Comparison of ENCODE assay signal across 1 cellular context in the genomic region with DNA sequence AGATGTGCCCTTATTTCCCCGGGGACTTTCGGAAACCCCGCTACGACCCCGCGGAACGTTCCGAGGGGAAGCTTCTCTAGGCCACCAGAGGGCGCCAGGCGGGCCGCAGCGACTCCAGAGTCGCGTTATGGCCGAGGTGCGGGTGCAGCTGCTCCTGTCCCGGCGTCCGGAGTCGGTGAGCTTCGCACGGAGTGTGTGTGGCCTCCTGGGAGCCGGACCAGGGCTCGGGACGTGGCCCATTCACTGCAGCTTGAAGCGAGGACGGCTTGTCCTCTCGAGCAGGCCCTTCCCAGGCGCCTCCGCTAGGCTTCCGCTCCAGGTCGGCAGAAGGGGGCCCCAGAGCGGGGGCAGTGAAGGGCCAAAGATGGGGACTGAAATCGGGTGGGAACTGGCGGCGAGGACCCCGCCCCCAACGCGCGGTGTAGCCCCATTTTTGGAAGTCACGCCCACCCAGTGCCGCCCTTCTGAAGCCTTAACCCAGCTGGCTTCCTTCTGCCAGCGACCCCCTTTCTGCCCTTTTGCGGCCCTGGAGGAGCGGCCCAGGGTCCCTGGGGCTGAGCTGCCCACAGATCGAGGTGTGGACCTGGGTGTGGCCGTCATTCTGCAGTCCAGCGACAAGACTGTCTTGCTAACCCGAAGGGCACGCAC.
TF ChIP-seq lines count a peak whose summit lies in the region.

A gene with protein sequence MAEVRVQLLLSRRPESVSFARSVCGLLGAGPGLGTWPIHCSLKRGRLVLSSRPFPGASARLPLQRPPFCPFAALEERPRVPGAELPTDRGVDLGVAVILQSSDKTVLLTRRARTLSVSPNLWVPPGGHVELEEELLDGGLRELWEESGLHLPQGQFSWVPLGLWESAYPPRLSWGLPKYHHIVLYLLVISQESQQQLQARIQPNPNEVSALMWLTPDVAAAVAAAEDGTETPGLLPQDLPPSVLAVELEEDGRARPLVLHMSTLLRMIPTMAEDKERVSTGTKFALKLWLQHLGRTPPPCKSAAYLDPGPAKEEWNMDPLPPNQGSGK (plus strand): TSS at position 117 of the 648 bp plus-strand sequence. CDS start 11 bp downstream, at position 128.

TF ChIP-seq in K562, 482 proteins besides CTCF, POLR2A, EP300 and RAD21 (continued from another document and continues in another):
- TF ChIP-seq, protein P1, sequence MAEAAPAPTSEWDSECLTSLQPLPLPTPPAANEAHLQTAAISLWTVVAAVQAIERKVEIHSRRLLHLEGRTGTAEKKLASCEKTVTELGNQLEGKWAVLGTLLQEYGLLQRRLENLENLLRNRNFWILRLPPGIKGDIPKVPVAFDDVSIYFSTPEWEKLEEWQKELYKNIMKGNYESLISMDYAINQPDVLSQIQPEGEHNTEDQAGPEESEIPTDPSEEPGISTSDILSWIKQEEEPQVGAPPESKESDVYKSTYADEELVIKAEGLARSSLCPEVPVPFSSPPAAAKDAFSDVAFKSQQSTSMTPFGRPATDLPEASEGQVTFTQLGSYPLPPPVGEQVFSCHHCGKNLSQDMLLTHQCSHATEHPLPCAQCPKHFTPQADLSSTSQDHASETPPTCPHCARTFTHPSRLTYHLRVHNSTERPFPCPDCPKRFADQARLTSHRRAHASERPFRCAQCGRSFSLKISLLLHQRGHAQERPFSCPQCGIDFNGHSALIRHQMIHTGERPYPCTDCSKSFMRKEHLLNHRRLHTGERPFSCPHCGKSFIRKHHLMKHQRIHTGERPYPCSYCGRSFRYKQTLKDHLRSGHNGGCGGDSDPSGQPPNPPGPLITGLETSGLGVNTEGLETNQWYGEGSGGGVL (CRISPR knock-in tag; IDR thresholded peaks at IDR 0.05), result no peak
- TF ChIP-seq STAG1 (CRISPR knock-in tag; IDR thresholded peaks at IDR 0.05; ENCODE audit: borderline replicate concordance), result peak; percentile 69
- TF ChIP-seq ZNF384 (IDR thresholded peaks at IDR 0.05; ENCODE audit: low read depth, low read length), result no peak
- TF ChIP-seq KLF16 (IDR thresholded peaks at IDR 0.05), result 0 out of 2 replicates have a peak, but pooled peaks have one; percentile 28
- TF ChIP-seq ZNF431 (CRISPR knock-in tag; IDR thresholded peaks at IDR 0.05), result peak; percentile 61
- TF ChIP-seq, protein P2, sequence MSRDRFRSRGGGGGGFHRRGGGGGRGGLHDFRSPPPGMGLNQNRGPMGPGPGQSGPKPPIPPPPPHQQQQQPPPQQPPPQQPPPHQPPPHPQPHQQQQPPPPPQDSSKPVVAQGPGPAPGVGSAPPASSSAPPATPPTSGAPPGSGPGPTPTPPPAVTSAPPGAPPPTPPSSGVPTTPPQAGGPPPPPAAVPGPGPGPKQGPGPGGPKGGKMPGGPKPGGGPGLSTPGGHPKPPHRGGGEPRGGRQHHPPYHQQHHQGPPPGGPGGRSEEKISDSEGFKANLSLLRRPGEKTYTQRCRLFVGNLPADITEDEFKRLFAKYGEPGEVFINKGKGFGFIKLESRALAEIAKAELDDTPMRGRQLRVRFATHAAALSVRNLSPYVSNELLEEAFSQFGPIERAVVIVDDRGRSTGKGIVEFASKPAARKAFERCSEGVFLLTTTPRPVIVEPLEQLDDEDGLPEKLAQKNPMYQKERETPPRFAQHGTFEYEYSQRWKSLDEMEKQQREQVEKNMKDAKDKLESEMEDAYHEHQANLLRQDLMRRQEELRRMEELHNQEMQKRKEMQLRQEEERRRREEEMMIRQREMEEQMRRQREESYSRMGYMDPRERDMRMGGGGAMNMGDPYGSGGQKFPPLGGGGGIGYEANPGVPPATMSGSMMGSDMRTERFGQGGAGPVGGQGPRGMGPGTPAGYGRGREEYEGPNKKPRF (IDR thresholded peaks at IDR 0.05; ENCODE audit: low read depth, low read length), result no peak
- TF ChIP-seq, protein P3, sequence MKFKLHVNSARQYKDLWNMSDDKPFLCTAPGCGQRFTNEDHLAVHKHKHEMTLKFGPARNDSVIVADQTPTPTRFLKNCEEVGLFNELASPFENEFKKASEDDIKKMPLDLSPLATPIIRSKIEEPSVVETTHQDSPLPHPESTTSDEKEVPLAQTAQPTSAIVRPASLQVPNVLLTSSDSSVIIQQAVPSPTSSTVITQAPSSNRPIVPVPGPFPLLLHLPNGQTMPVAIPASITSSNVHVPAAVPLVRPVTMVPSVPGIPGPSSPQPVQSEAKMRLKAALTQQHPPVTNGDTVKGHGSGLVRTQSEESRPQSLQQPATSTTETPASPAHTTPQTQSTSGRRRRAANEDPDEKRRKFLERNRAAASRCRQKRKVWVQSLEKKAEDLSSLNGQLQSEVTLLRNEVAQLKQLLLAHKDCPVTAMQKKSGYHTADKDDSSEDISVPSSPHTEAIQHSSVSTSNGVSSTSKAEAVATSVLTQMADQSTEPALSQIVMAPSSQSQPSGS (CRISPR knock-in tag; IDR thresholded peaks at IDR 0.05), result no peak
- TF ChIP-seq HMG20B (CRISPR knock-in tag; IDR thresholded peaks at IDR 0.05), result 0 out of 2 replicates have a peak, but pooled peaks have one; percentile 19
- TF ChIP-seq MAZ (CRISPR knock-in tag; conservative IDR thresholded peaks at IDR 0.05 in 1 of 2, IDR thresholded peaks at IDR 0.05 in 1 of 2), result peak; percentile 55 to 70; a peak in 3 of 4 replicates
- TF ChIP-seq, protein P4, sequence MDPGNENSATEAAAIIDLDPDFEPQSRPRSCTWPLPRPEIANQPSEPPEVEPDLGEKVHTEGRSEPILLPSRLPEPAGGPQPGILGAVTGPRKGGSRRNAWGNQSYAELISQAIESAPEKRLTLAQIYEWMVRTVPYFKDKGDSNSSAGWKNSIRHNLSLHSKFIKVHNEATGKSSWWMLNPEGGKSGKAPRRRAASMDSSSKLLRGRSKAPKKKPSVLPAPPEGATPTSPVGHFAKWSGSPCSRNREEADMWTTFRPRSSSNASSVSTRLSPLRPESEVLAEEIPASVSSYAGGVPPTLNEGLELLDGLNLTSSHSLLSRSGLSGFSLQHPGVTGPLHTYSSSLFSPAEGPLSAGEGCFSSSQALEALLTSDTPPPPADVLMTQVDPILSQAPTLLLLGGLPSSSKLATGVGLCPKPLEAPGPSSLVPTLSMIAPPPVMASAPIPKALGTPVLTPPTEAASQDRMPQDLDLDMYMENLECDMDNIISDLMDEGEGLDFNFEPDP (CRISPR knock-in tag; IDR thresholded peaks at IDR 0.05), result no peak
- TF ChIP-seq NR1H2 (CRISPR knock-in tag; IDR thresholded peaks at IDR 0.05), result no peak
- no peak for TF ChIP-seq BCL6 (CRISPR knock-in tag; IDR thresholded peaks at IDR 0.05)
- no peak for TF ChIP-seq NFYB (IDR thresholded peaks at IDR 0.05; ENCODE audit: extremely low read depth, insufficient read length)
- TF ChIP-seq, protein P5, sequence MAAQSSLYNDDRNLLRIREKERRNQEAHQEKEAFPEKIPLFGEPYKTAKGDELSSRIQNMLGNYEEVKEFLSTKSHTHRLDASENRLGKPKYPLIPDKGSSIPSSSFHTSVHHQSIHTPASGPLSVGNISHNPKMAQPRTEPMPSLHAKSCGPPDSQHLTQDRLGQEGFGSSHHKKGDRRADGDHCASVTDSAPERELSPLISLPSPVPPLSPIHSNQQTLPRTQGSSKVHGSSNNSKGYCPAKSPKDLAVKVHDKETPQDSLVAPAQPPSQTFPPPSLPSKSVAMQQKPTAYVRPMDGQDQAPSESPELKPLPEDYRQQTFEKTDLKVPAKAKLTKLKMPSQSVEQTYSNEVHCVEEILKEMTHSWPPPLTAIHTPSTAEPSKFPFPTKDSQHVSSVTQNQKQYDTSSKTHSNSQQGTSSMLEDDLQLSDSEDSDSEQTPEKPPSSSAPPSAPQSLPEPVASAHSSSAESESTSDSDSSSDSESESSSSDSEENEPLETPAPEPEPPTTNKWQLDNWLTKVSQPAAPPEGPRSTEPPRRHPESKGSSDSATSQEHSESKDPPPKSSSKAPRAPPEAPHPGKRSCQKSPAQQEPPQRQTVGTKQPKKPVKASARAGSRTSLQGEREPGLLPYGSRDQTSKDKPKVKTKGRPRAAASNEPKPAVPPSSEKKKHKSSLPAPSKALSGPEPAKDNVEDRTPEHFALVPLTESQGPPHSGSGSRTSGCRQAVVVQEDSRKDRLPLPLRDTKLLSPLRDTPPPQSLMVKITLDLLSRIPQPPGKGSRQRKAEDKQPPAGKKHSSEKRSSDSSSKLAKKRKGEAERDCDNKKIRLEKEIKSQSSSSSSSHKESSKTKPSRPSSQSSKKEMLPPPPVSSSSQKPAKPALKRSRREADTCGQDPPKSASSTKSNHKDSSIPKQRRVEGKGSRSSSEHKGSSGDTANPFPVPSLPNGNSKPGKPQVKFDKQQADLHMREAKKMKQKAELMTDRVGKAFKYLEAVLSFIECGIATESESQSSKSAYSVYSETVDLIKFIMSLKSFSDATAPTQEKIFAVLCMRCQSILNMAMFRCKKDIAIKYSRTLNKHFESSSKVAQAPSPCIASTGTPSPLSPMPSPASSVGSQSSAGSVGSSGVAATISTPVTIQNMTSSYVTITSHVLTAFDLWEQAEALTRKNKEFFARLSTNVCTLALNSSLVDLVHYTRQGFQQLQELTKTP (IDR thresholded peaks at IDR 0.05; ENCODE audit: low read depth in 1 of 2, partially characterized antibody in 2 of 2), result no peak
- peak; percentile 38; the same call in 1 of the 2 replicates for TF ChIP-seq POLR2AphosphoS5 (IDR thresholded peaks at IDR 0.05; ENCODE audit: control insufficient read depth, insufficient read depth, low read depth, low read length)
- peak; percentile 86 for TF ChIP-seq ZBTB7A (IDR thresholded peaks at IDR 0.05; ENCODE audit: borderline replicate concordance, control insufficient read depth, low read depth, low read length)
- no peak for TF ChIP-seq ATF1 (CRISPR knock-in tag; IDR thresholded peaks at IDR 0.05)
- TF ChIP-seq ATF1 (tag; IDR thresholded peaks at IDR 0.05), result 0 out of 2 replicates have a peak, but pooled peaks have one; percentile 41
- peak; percentile 30; the same call in 1 of the 2 replicates for TF ChIP-seq CEBPG (CRISPR knock-in tag; IDR thresholded peaks at IDR 0.05)
- TF ChIP-seq CEBPG (tag; conservative IDR thresholded peaks at IDR 0.05 in 1 of 2, IDR thresholded peaks at IDR 0.05 in 1 of 2), result no peak
- TF ChIP-seq, protein P6, sequence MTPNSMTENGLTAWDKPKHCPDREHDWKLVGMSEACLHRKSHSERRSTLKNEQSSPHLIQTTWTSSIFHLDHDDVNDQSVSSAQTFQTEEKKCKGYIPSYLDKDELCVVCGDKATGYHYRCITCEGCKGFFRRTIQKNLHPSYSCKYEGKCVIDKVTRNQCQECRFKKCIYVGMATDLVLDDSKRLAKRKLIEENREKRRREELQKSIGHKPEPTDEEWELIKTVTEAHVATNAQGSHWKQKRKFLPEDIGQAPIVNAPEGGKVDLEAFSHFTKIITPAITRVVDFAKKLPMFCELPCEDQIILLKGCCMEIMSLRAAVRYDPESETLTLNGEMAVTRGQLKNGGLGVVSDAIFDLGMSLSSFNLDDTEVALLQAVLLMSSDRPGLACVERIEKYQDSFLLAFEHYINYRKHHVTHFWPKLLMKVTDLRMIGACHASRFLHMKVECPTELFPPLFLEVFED (CRISPR knock-in tag; conservative IDR thresholded peaks at IDR 0.05), result no peak
- TF ChIP-seq NFE2 (IDR thresholded peaks at IDR 0.05; ENCODE audit: low read depth), result no peak
- peak; percentile 56; the same call in 1 of the 2 replicates for TF ChIP-seq PHF21A (IDR thresholded peaks at IDR 0.05; ENCODE audit: borderline replicate concordance, low read depth)
- TF ChIP-seq, protein P7, sequence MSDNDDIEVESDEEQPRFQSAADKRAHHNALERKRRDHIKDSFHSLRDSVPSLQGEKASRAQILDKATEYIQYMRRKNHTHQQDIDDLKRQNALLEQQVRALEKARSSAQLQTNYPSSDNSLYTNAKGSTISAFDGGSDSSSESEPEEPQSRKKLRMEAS (CRISPR knock-in tag; IDR thresholded peaks at IDR 0.05), result peak; percentile 38; the same call in 1 of the 2 replicates
- no peak for TF ChIP-seq PCBP2 (IDR thresholded peaks at IDR 0.05; ENCODE audit: low read depth, low read length, poor library complexity, severe bottlenecking)
- peak; percentile 59 for TF ChIP-seq ETV5 (CRISPR knock-in tag; IDR thresholded peaks at IDR 0.05; ENCODE audit: low read depth)
- TF ChIP-seq OTX1 (CRISPR knock-in tag; IDR thresholded peaks at IDR 0.05), result peak; percentile 54; the same call in 1 of the 2 replicates
- peak; percentile 52 for TF ChIP-seq TAF9B (IDR thresholded peaks at IDR 0.05; ENCODE audit: partially characterized antibody)
- TF ChIP-seq PTTG1 (tag; IDR thresholded peaks at IDR 0.05; ENCODE audit: low read depth), result no peak
- TF ChIP-seq, protein P8, sequence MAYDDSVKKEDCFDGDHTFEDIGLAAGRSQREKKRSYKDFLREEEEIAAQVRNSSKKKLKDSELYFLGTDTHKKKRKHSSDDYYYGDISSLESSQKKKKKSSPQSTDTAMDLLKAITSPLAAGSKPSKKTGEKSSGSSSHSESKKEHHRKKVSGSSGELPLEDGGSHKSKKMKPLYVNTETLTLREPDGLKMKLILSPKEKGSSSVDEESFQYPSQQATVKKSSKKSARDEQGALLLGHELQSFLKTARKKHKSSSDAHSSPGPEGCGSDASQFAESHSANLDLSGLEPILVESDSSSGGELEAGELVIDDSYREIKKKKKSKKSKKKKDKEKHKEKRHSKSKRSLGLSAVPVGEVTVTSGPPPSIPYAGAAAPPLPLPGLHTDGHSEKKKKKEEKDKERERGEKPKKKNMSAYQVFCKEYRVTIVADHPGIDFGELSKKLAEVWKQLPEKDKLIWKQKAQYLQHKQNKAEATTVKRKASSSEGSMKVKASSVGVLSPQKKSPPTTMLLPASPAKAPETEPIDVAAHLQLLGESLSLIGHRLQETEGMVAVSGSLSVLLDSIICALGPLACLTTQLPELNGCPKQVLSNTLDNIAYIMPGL (CRISPR knock-in tag; IDR thresholded peaks at IDR 0.05), result peak; percentile 74; the same call in 1 of the 2 replicates
- peak; percentile 65 for TF ChIP-seq SUPT5H (IDR thresholded peaks at IDR 0.05)
- TF ChIP-seq MED1 (CRISPR knock-in tag; IDR thresholded peaks at IDR 0.05; ENCODE audit: borderline replicate concordance), result no peak
- peak; percentile 82 for TF ChIP-seq CTBP1 (IDR thresholded peaks at IDR 0.05; ENCODE audit: borderline replicate concordance)
- TF ChIP-seq IRF2 (CRISPR knock-in tag; IDR thresholded peaks at IDR 0.05), result no peak
